8 cellular contexts compared by ENCODE assay signal in genomic region chr21:44817506-44817880, GRCh38. TPM values are rescaled to one million over a fixed set of nuclear protein-coding genes. Genes with fewer than 3 reads are reported as not detected.
DNase-seq lines count a peak whose midpoint lies in the region; ATAC-seq and TF ChIP-seq lines count a peak whose summit lies in the region.

No MANE protein-coding gene starts in this region.

- H3K4me1 ChIP-seq in A673 (ENCODE audit: insufficient read depth, low read length, poor library complexity, severe bottlenecking): peaks cover 21% of the 10 kb centered on the region

- intact Hi-C loops in A673 (cut with micrococcal nuclease; ENCODE audit: unreplicated experiment): no loop called here

- no peak overlapping the region for H3K27ac Mint-ChIP-seq in chondrocyte (ENCODE audit: unreplicated experiment)

- H3K4me3 Mint-ChIP-seq in chondrocyte (ENCODE audit: unreplicated experiment): peak overlapping the region; percentile 66

- no peaks in the 10 kb centered on the region for H3K27me3 ChIP-seq in A673 (replicated peaks; ENCODE audit: insufficient read depth, low read depth, low read length, poor library complexity)

- peaks cover 9% of the 10 kb centered on the region for H3K36me3 Mint-ChIP-seq in chondrocyte (ENCODE audit: low read depth)

- peak; percentile 93 for DNase-seq in A673 (ENCODE audit: low spot score)
- peak; percentile 77 for DNase-seq in NCI-H226
- DNase-seq in activated CD4-positive, alpha-beta T cell treated with anti-CD3 and anti-CD28 coated beads for 4 hours: peak; percentile 91 to 93
- DNase-seq in chondrocyte (ENCODE audit: low spot score): peak; percentile 93
- peak; percentile 88 for DNase-seq in kidney tubule cell (ENCODE audit: low spot score)
- peak; percentile 83 to 90 for DNase-seq in stimulated activated CD4-positive, alpha-beta T cell treated with anti-CD3 and anti-CD28 coated beads, Interleukin-15, amount 100 ng/mL, for 1 hour (ENCODE audit: low read depth in 1 of 2, low spot score in 1 of 2)

- H3K9me3 Mint-ChIP-seq in chondrocyte (ENCODE audit: low read depth): peaks cover 15% of the 10 kb centered on the region

- H3K9me3 ChIP-seq in A673 (ENCODE audit: low read depth, low read length, poor library complexity, severe bottlenecking): peaks cover 20% of the 10 kb centered on the region

- POLR2A ChIA-PET in A673 (lab: Charles Lee; ENCODE audit: low non-redundant PET): no interaction called here

- BruUV-seq in A673 (replicated peaks; lab: Mats Ljungman, UMichigan): no TSS peak

- peak overlapping the region; percentile 68 for H3K4me3 ChIP-seq in A673 (ENCODE audit: low read depth, low read length, poor library complexity, severe bottlenecking)

- ATAC-seq in GM18861 (IDR thresholded peaks at IDR 0.05; ENCODE audit: unreplicated experiment) (peak; percentile 53), HG03108 (IDR thresholded peaks at IDR 0.05; ENCODE audit: unreplicated experiment) (peak; percentile 72)

- CTCF ChIA-PET in A673 (lab: Charles Lee): interaction anchor here (0.5 to 0.6 kb wide), 2 partner anchors 149 to 321 kb away, joined by 3 to 4 read pairs; no protein-coding TSS in a partner anchor

- peak overlapping the region; percentile 90 for H3K27ac ChIP-seq in A673 (ENCODE audit: low read depth, low read length, poor library complexity, severe bottlenecking)

- peaks cover 22% of the 10 kb centered on the region for H3K4me1 Mint-ChIP-seq in chondrocyte (ENCODE audit: low read depth)

- peaks cover 8% of the 10 kb centered on the region for H3K36me3 ChIP-seq in A673 (ENCODE audit: insufficient read depth, low read length, poor library complexity, severe bottlenecking)

- H3K27me3 Mint-ChIP-seq in chondrocyte (ENCODE audit: low read depth): no peaks in the 10 kb centered on the region

- TF ChIP-seq CTCF in A673 (conservative IDR thresholded peaks at IDR 0.05; ENCODE audit: low read depth, low read length) (no peak), chondrocyte (IDR thresholded peaks at IDR 0.05) (no peak)

RNA-seq across cellular contexts. Expression of gene SUMO3, which starts 0.4 kb away (rescaled TPM):
- 124 and 132 TPM in 2 replicates for total RNA-seq in A673 (2021)
- 51.3 to 60.3 TPM (median 52.3 TPM) in 3 replicates for total RNA-seq in chondrocyte

RNA-seq across cellular contexts. Expression of gene UBE2G2, which starts 15.9 kb away (rescaled TPM):
- 204 and 212 TPM in 2 replicates for total RNA-seq in A673 (2021)
- 48.5 to 75.5 TPM (median 54.8 TPM) in 3 replicates for total RNA-seq in chondrocyte

RNA-seq across cellular contexts. Expression of gene PTTG1IP, which starts 56.0 kb away (rescaled TPM):
- total RNA-seq in A673 (2021) (216 and 217 TPM in 2 replicates), chondrocyte (225 to 333 TPM (median 329 TPM) in 3 replicates)

Comparison
In these comparisons a context has a peak if more than half of its experiments do, and no peak if none do; other contexts are left out.
1. Peak in every context shown above with its lines: DNase-seq, ATAC-seq, H3K4me3 ChIP-seq and H3K27ac ChIP-seq.